Comparison of ENCODE assay signal across 8 cellular contexts in the genomic region with DNA sequence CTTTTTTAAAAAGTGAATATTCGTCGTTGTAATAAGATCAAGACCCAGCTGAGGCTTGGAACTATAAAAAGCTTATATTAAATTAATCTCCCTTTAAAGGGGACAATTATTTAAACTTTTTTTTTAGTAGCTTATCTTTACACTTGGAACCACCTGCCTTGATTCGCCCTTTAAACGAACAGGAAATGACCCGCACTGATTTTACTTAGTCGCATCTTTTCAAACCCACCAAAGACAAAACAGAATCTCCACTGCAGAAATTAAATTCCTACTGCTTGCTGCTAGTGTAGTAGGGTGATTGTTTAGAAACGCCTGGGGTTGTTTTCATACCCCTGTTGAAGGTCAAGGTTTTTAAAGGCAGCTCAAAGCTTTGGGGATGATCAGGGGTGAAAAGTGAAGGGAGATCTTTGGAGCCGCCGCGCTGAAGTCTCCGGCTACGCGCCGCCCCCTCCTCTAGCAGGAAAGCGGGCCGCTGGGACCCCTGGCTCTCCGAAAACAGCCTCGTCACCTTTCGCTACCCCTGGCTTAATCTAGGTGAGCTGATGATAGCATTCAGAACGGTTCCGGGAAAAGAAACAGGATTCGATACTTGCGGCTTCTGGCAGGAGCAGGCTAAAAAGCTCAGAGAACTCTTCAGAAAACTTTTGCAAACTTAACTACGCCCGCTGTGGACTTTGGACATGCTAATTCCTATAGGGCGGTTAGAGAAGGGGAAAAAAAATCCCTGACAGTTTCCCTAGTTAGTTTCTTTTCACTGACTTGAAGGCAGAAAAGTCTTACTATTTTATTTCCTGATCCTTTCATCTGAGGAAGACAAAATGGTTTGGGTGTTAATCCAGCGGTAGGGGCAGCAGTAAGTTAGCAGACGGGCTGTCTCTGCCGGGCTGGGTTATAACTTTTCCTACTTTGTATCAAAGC.
DNase-seq lines count a peak whose midpoint lies in the region; ATAC-seq and TF ChIP-seq lines count a peak whose summit lies in the region.

No MANE protein-coding gene starts in this region.

- H3K36me3 Mint-ChIP-seq in naive thymus-derived CD8-positive, alpha-beta T cell = peaks cover 0 to 10% (median 3%) of the 10 kb centered on the region in 3 donors

- no peaks in the 10 kb centered on the region for H3K9me3 Mint-ChIP-seq in naive thymus-derived CD8-positive, alpha-beta T cell

- TF ChIP-seq CTCF in GM12873 (IDR thresholded peaks at IDR 0.05; ENCODE audit: insufficient read depth, low read depth, low read length, missing control alignments) = peak; percentile 19
- TF ChIP-seq CTCF in GM13977 (IDR thresholded peaks at IDR 0.05; ENCODE audit: extremely low read depth, insufficient read depth, missing control alignments) = no peak

- H3K4me1 Mint-ChIP-seq in naive thymus-derived CD8-positive, alpha-beta T cell = peaks cover 18 to 65% (median 43%) of the 10 kb centered on the region in 4 donors

- no peaks in the 10 kb centered on the region for H3K27me3 Mint-ChIP-seq in naive thymus-derived CD8-positive, alpha-beta T cell

- no peak for ATAC-seq in naive thymus-derived CD8-positive, alpha-beta T cell
- ATAC-seq in HG03342 (IDR thresholded peaks at IDR 0.05; ENCODE audit: unreplicated experiment) (no peak), GM19035 (IDR thresholded peaks at IDR 0.05; ENCODE audit: unreplicated experiment) (no peak)

- in situ Hi-C loops in GM13977 (cut with MboI; ENCODE audit: low pct_unique_long_range_greater_than_20kb, low sequenced_read_pairs, unreplicated experiment) = loop anchor here (25.0 kb wide), 2 partner anchors 199 to 326 kb away; no protein-coding TSS in a partner anchor

- POLR2A ChIA-PET in naive thymus-derived CD8-positive, alpha-beta T cell (lab: Charles Lee) = interaction anchor here (5.9 kb wide), 1 partner anchor 162 kb away, joined by 72 read pairs; a partner anchor contains a TSS

- DNase-seq in dermis blood vessel endothelial cell = peak; percentile 59
- peak in 2 of 10 donors; percentile 35 to 37 for DNase-seq in naive thymus-derived CD8-positive, alpha-beta T cell
- no peak for DNase-seq in NAMALWA (ENCODE audit: low spot score)
- no peak for DNase-seq in GM13977 (ENCODE audit: low spot score)

- H3K27ac Mint-ChIP-seq in naive thymus-derived CD8-positive, alpha-beta T cell = peak overlapping the region in 6 of 10 donors; percentile 19 to 69 (median 61)

- H3K4me3 Mint-ChIP-seq in naive thymus-derived CD8-positive, alpha-beta T cell = peak overlapping the region; percentile 73 to 99 (median 94)

TF ChIP-seq in PFSK-1, 5 proteins besides CTCF, POLR2A, EP300 and RAD21:
- TF ChIP-seq FOXP2 (optimal IDR thresholded peaks at IDR 0.05; ENCODE audit: borderline replicate concordance, extremely low read depth, extremely low read length, insufficient read depth) (no peak), SIN3A (IDR thresholded peaks at IDR 0.05; ENCODE audit: borderline replicate concordance, insufficient read depth, low read length) (0 out of 2 replicates have a peak, but pooled peaks have one; percentile 44)
